Comparison of ENCODE assay signal across 8 cellular contexts in genomic region chr13:45464141-45464686, GRCh38. TPM values are rescaled to one million over a fixed set of nuclear protein-coding genes. Genes with fewer than 3 reads are reported as not detected.
DNase-seq lines count a peak whose midpoint lies in the region; ATAC-seq and TF ChIP-seq lines count a peak whose summit lies in the region.

No MANE protein-coding gene starts in this region.

- peaks cover 6% of the 10 kb centered on the region for H3K36me3 ChIP-seq in OCI-LY3 (replicated peaks; ENCODE audit: low read depth, low read length)
- H3K36me3 ChIP-seq in endodermal cell (ENCODE audit: control insufficient read depth, insufficient read depth, low read length): peaks cover 10% of the 10 kb centered on the region
- H3K36me3 ChIP-seq in neural progenitor cell: no peaks in the 10 kb centered on the region

- H3K9ac ChIP-seq in OCI-LY3 (ENCODE audit: low read length) (peak overlapping the region; percentile 59), endodermal cell (ENCODE audit: extremely low read depth, low read length, poor library complexity, severe bottlenecking) (peak overlapping the region; percentile 80), neural progenitor cell (peak overlapping the region; percentile 70)

- H3K4me3 Mint-ChIP-seq in CD4-positive, alpha-beta T cell: peak overlapping the region; percentile 84
- peak overlapping the region; percentile 93 for H3K4me3 Mint-ChIP-seq in endodermal cell
- H3K4me3 Mint-ChIP-seq in neural progenitor cell: peak overlapping the region; percentile 93

- H3K4me1 Mint-ChIP-seq in CD4-positive, alpha-beta T cell (ENCODE audit: low read depth): peaks cover 53% of the 10 kb centered on the region
- H3K4me1 Mint-ChIP-seq in endodermal cell: peaks cover 11% of the 10 kb centered on the region
- H3K4me1 Mint-ChIP-seq in neural progenitor cell: peaks cover 23% of the 10 kb centered on the region

- no peaks in the 10 kb centered on the region for H3K27me3 ChIP-seq in CD4-positive, alpha-beta T cell (ENCODE audit: control insufficient read depth, insufficient read depth, low read length)
- H3K27me3 ChIP-seq in OCI-LY3 (ENCODE audit: low read depth, low read length) (no peaks in the 10 kb centered on the region), endodermal cell (ENCODE audit: control insufficient read depth, insufficient read depth, low read length, poor library complexity, severe bottlenecking) (peaks cover 23% of the 10 kb centered on the region), neural progenitor cell (peaks cover 31% of the 10 kb centered on the region)

- CTCF ChIA-PET in CD4-positive, alpha-beta T cell (lab: Charles Lee): interaction anchor here (0.5 to 2.0 kb wide), 10 partner anchors 10 to 418 kb away, joined by 3 to 12 read pairs (median 7); partner anchors contain the start of genes SLC25A30 and TPT1

- no peak for ATAC-seq in CD4-positive, alpha-beta T cell (ENCODE audit: poor library complexity)
- no peak for ATAC-seq in GM19351 (IDR thresholded peaks at IDR 0.05; ENCODE audit: unreplicated experiment)
- no peak for ATAC-seq in HG03108 (IDR thresholded peaks at IDR 0.05; ENCODE audit: unreplicated experiment)

- TF ChIP-seq CTCF in CD4-positive, alpha-beta T cell (IDR thresholded peaks at IDR 0.05): no peak
- peak; percentile 26; the same call in 1 of the 2 replicates for TF ChIP-seq CTCF in OCI-LY3 (IDR thresholded peaks at IDR 0.05; ENCODE audit: low read depth, low read length)
- no peak for TF ChIP-seq CTCF in endodermal cell (conservative IDR thresholded peaks at IDR 0.05)
- TF ChIP-seq CTCF in neural progenitor cell (IDR thresholded peaks at IDR 0.05): no peak

- peaks cover 23% of the 10 kb centered on the region for H3F3A ChIP-seq in neural progenitor cell (ENCODE audit: low read depth)

- no peaks in the 10 kb centered on the region for H3K9me3 ChIP-seq in CD4-positive, alpha-beta T cell (ENCODE audit: control insufficient read depth, low read length)
- H3K9me3 ChIP-seq in OCI-LY3 (ENCODE audit: insufficient read depth, low read length): no peaks in the 10 kb centered on the region
- peaks cover 4% of the 10 kb centered on the region for H3K9me3 ChIP-seq in endodermal cell (ENCODE audit: control insufficient read depth, low read length)
- no peaks in the 10 kb centered on the region for H3K9me3 ChIP-seq in neural progenitor cell (ENCODE audit: low read depth)

- H3K27ac ChIP-seq in CD4-positive, alpha-beta T cell (ENCODE audit: low read depth, low read length): peak overlapping the region; percentile 55
- H3K27ac ChIP-seq in OCI-LY3 (ENCODE audit: low read length) (peak overlapping the region; percentile 10; the same call in 1 of the 2 replicates), endodermal cell (ENCODE audit: low read depth, low read length) (peak overlapping the region; percentile 93), neural progenitor cell (no peak overlapping the region)

- no peak for DNase-seq in CD4-positive, alpha-beta T cell
- DNase-seq in endodermal cell (no peak), neural progenitor cell (ENCODE audit: low spot score) (no peak), NCI-H2081 (lab: John Stamatoyannopoulos, UW) (no peak), NCI-H1092 (lab: John Stamatoyannopoulos, UW) (no peak)

- WGBS in endodermal cell (ENCODE audit: insufficient coverage in 1 of 2, insufficient read length in 1 of 2), 2 experiments: 91 to 95% methylated on average over 4 to 9 of the region's 9 CpGs

- H3K27me3 Mint-ChIP-seq in CD4-positive, alpha-beta T cell: no peaks in the 10 kb centered on the region
- H3K27me3 Mint-ChIP-seq in endodermal cell (ENCODE audit: insufficient read depth) (peaks cover 21% of the 10 kb centered on the region), neural progenitor cell (ENCODE audit: insufficient read depth, low read depth) (no peaks in the 10 kb centered on the region)

- peak overlapping the region; percentile 71 for H3K4me2 ChIP-seq in OCI-LY3 (ENCODE audit: low read length)
- peak overlapping the region; percentile 94 for H3K4me2 ChIP-seq in neural progenitor cell

- no peaks in the 10 kb centered on the region for H3K9me3 Mint-ChIP-seq in CD4-positive, alpha-beta T cell
- no peaks in the 10 kb centered on the region for H3K9me3 Mint-ChIP-seq in endodermal cell
- H3K9me3 Mint-ChIP-seq in neural progenitor cell: no peaks in the 10 kb centered on the region

- H3K79me2 ChIP-seq in OCI-LY3 (ENCODE audit: low read length): peaks cover 44% of the 10 kb centered on the region
- H3K79me2 ChIP-seq in neural progenitor cell (ENCODE audit: low read depth): peaks cover 42% of the 10 kb centered on the region

- H3K4me3 ChIP-seq in OCI-LY3 (ENCODE audit: low read length) (peak overlapping the region; percentile 84), endodermal cell (ENCODE audit: low read length) (peak overlapping the region; percentile 99), neural progenitor cell (peak overlapping the region; percentile 96)

- H3K27ac Mint-ChIP-seq in CD4-positive, alpha-beta T cell: peak overlapping the region; percentile 85
- H3K27ac Mint-ChIP-seq in endodermal cell (peak overlapping the region; percentile 93), neural progenitor cell (peak overlapping the region; percentile 73)

- peaks cover 14% of the 10 kb centered on the region for H3K36me3 Mint-ChIP-seq in CD4-positive, alpha-beta T cell (ENCODE audit: low read depth)
- H3K36me3 Mint-ChIP-seq in endodermal cell (ENCODE audit: low read depth): peaks cover 6% of the 10 kb centered on the region
- H3K36me3 Mint-ChIP-seq in neural progenitor cell: peaks cover 7% of the 10 kb centered on the region

- peaks cover 9% of the 10 kb centered on the region; the same call in 1 of the 2 replicates for H4K20me1 ChIP-seq in OCI-LY3 (ENCODE audit: insufficient read depth, low read length)
- H4K20me1 ChIP-seq in neural progenitor cell (ENCODE audit: low read depth): peaks cover 37% of the 10 kb centered on the region

- POLR2A ChIA-PET in CD4-positive, alpha-beta T cell (lab: Charles Lee): interaction anchor here (0.7 to 2.5 kb wide), 13 partner anchors 10 to 345 kb away, joined by 3 to 59 read pairs (median 5); partner anchors contain the start of genes GTF2F2, SLC25A30 and TPT1

- intact Hi-C loops in CD4-positive, alpha-beta T cell (cut with DNase I, micrococcal nuclease): loop anchor here (1.0 to 10.0 kb wide), 7 partner anchors 45 to 889 kb away; partner anchors contain the start of genes SLC25A30 (in 2 of the 2), TPT1 (in 2 of the 2) and TSC22D1 (in 1 of the 2)

- H3K4me1 ChIP-seq in OCI-LY3 (ENCODE audit: low read length) (peaks cover 22% of the 10 kb centered on the region), endodermal cell (ENCODE audit: control insufficient read depth, insufficient read depth, low read length) (no peaks in the 10 kb centered on the region), neural progenitor cell (peaks cover 8% of the 10 kb centered on the region)

- H2AFZ ChIP-seq in OCI-LY3 (ENCODE audit: low read depth, low read length) (peak overlapping the region; percentile 77), neural progenitor cell (replicated peaks) (peak overlapping the region; percentile 97)

RNA-seq across cellular contexts. Expression of gene COG3, which starts 0.5 kb away (rescaled TPM):
- 10 to 100 TPM; 52.8 to 57.0 TPM for total RNA-seq in CD4-positive, alpha-beta T cell
- total RNA-seq in endodermal cell (10 to 100 TPM; 21.8 to 23.8 TPM), neural progenitor cell (ENCODE audit: low replicate concordance) (26.2 and 36.0 TPM in 2 replicates)
- polyA plus RNA-seq in endodermal cell (2013, experiment 1 of 2): 21.4 TPM
- polyA plus RNA-seq in endodermal cell (2013, experiment 2 of 2): 20.8 TPM

RNA-seq across cellular contexts. Expression of gene SLC25A30, which starts 46.0 kb away (rescaled TPM):
- 10 to 100 TPM; 23.2 to 28.6 TPM for total RNA-seq in CD4-positive, alpha-beta T cell
- total RNA-seq in endodermal cell (10 to 100 TPM in 1 of 2 donors, 1 to 10 TPM in 1; 9.9 to 12.4 TPM), neural progenitor cell (ENCODE audit: low replicate concordance) (5.3 and 6.8 TPM in 2 replicates)
- 7.4 TPM for polyA plus RNA-seq in endodermal cell (2013, experiment 1 of 2)
- polyA plus RNA-seq in endodermal cell (2013, experiment 2 of 2): 6.5 TPM
